In genomic region chr11:40302669-40303068, GRCh38 we compare ENCODE assay signal across 28 cellular contexts.
DNase-seq lines count a peak whose midpoint lies in the region; ATAC-seq and TF ChIP-seq lines count a peak whose summit lies in the region.
"Had no signal": no experiment of that assay in that cellular context is flagged by ENCODE, and none has a peak within 500 bp of the region (broad histone marks: within the 10 kb centered on the region; RNA-seq: fewer than 3 reads in every experiment).

No MANE protein-coding gene starts in this region.

- peaks cover 5% of the 10 kb centered on the region for H3K27me3 Mint-ChIP-seq in chondrocyte (ENCODE audit: low read depth)
- H3K27me3 Mint-ChIP-seq: activated CD4-positive, alpha-beta memory T cell treated with anti-CD3 and anti-CD28 coated beads for 36 hours; activated T-helper 17 cell treated with anti-CD3 and anti-CD28 coated beads, Interleukin-2, amount 50 U/mL, for 72 hours; naive thymus-derived CD4-positive, alpha-beta T cell; stimulated activated memory B cell treated with anti-CD40 and anti-IgM and Interleukin-4, amounts not matched to agents 10 μg/mL and 1 μg/mL and 100 μg/mL, for 72 hours; T-helper 17 cell had no signal

- WGBS in smooth muscle cell (ENCODE audit: low lambda C conversion rate) = 87% methylated on average over 4 of the region's 4 CpGs
- 48 to 50% methylated on average over 4 of the region's 4 CpGs for WGBS in tibial nerve, 2 donors
- WGBS in gastroesophageal sphincter (ENCODE audit: low coverage in 1 of 2), 2 donors = 49 to 60% methylated on average over 3 to 4 of the region's 4 CpGs

- DNase-seq in SK-N-MC (ENCODE audit: low read depth, low spot score) (no peak), chondrocyte (ENCODE audit: low spot score) (no peak), hepatic stellate cell (ENCODE audit: low spot score) (peak; percentile 17), smooth muscle cell (lab: John Stamatoyannopoulos, UW; ENCODE audit: unreplicated experiment) (no peak), tibial nerve (ENCODE audit: low spot score in 2 of 2) (no peak), caudate nucleus (lab: John Stamatoyannopoulos, UW) (no peak)
- DNase-seq: activated CD4-positive, alpha-beta memory T cell treated with anti-CD3 and anti-CD28 coated beads for 36 hours; activated CD4-positive, CD25-positive, alpha-beta regulatory T cell treated with anti-CD3 and anti-CD28 coated beads, Interleukin-2, amount 50 U/mL, for 72 hours; activated CD8-positive, alpha-beta memory T cell treated with anti-CD3 and anti-CD28 coated beads, Interleukin-2, amount 50 U/mL, for 48 hours; activated naive CD4-positive, alpha-beta T cell treated with anti-CD3 and anti-CD28 coated beads, Interleukin-2, amount 50 U/mL, for 16 hours; C1 segment of cervical spinal cord; Caco-2; effector CD8-positive, alpha-beta T cell; HCEC 1CT; naive thymus-derived CD4-positive, alpha-beta T cell; NCI-H1417 treated with DMSO at 0.1 percent for 48 hours; NCI-H2081 treated with DMSO at 0.1 percent for 48 hours; NCI-H446; right cardiac atrium; stimulated activated CD4-positive, alpha-beta T cell treated with anti-CD3 and anti-CD28 coated beads, Interleukin-4, amount 100 ng/mL, for 4 hours; T-helper 17 cell; upper lobe of right lung had no signal

- TF ChIP-seq EP300 in tibial nerve (IDR thresholded peaks at IDR 0.05) (no peak), gastroesophageal sphincter (IDR thresholded peaks at IDR 0.05) (no peak)

- H2AFZ ChIP-seq in smooth muscle cell (ENCODE audit: low read depth) = no peak overlapping the region

- H4K20me1 ChIP-seq in smooth muscle cell (ENCODE audit: low read depth) = no peaks in the 10 kb centered on the region

- no peaks in the 10 kb centered on the region for H3K79me2 ChIP-seq in smooth muscle cell (ENCODE audit: low read depth)

- H3K4me2 ChIP-seq in smooth muscle cell = peak overlapping the region; percentile 11

- peaks cover 36% of the 10 kb centered on the region for H3K4me1 Mint-ChIP-seq in chondrocyte (ENCODE audit: low read depth)
- H3K4me1 Mint-ChIP-seq: activated T-helper 17 cell treated with anti-CD3 and anti-CD28 coated beads, Interleukin-2, amount 50 U/mL, for 72 hours; naive thymus-derived CD4-positive, alpha-beta T cell; stimulated activated memory B cell treated with anti-CD40 and anti-IgM and Interleukin-4, amounts not matched to agents 10 μg/mL and 1 μg/mL and 100 μg/mL, for 72 hours; T-helper 17 cell had no signal

- H3K4me1 ChIP-seq in smooth muscle cell (ENCODE audit: low read depth) (no peaks in the 10 kb centered on the region), tibial nerve (no peaks in the 10 kb centered on the region), gastroesophageal sphincter (no peaks in the 10 kb centered on the region)
- H3K4me1 ChIP-seq: ascending aorta, Caco-2, upper lobe of right lung had no signal

- H3K9me3 ChIP-seq in SK-N-MC (ENCODE audit: low read depth, low read length) (no peaks in the 10 kb centered on the region), smooth muscle cell (replicated peaks; ENCODE audit: low read depth) (no peaks in the 10 kb centered on the region), tibial nerve (no peaks in the 10 kb centered on the region), gastroesophageal sphincter (no peaks in the 10 kb centered on the region)
- H3K9me3 ChIP-seq: ascending aorta, Caco-2, upper lobe of right lung had no signal

- H3K9ac ChIP-seq in SK-N-MC (ENCODE audit: insufficient read length) = no peak overlapping the region
- H3K9ac ChIP-seq in smooth muscle cell (ENCODE audit: low read depth) = no peak overlapping the region

- no peak for TF ChIP-seq POLR2A in tibial nerve (IDR thresholded peaks at IDR 0.05)
- TF ChIP-seq POLR2A in gastroesophageal sphincter (IDR thresholded peaks at IDR 0.05) = no peak

- peak overlapping the region; percentile 37 for H3K4me3 Mint-ChIP-seq in chondrocyte (ENCODE audit: unreplicated experiment)
- H3K4me3 Mint-ChIP-seq: activated CD4-positive, alpha-beta memory T cell treated with anti-CD3 and anti-CD28 coated beads for 36 hours; activated T-helper 17 cell treated with anti-CD3 and anti-CD28 coated beads, Interleukin-2, amount 50 U/mL, for 72 hours; mesothelial cell of epicardium; naive thymus-derived CD4-positive, alpha-beta T cell; stimulated activated memory B cell treated with anti-CD40 and anti-IgM and Interleukin-4, amounts not matched to agents 10 μg/mL and 1 μg/mL and 100 μg/mL, for 72 hours; T-helper 17 cell had no signal

- TF ChIP-seq CTCF in chondrocyte (IDR thresholded peaks at IDR 0.05) (no peak), smooth muscle cell (IDR thresholded peaks at IDR 0.05; ENCODE audit: borderline replicate concordance, insufficient read depth, poor library complexity, severe bottlenecking) (no peak), tibial nerve (IDR thresholded peaks at IDR 0.05) (no peak), gastroesophageal sphincter (IDR thresholded peaks at IDR 0.05) (no peak)

- H3K36me3 Mint-ChIP-seq in chondrocyte (ENCODE audit: low read depth) = no peaks in the 10 kb centered on the region
- H3K36me3 Mint-ChIP-seq: activated CD4-positive, alpha-beta memory T cell treated with anti-CD3 and anti-CD28 coated beads for 36 hours; mesothelial cell of epicardium; naive thymus-derived CD4-positive, alpha-beta T cell; stimulated activated memory B cell treated with anti-CD40 and anti-IgM and Interleukin-4, amounts not matched to agents 10 μg/mL and 1 μg/mL and 100 μg/mL, for 72 hours had no signal

- no peak overlapping the region for H3K4me3 ChIP-seq in SK-N-MC
- H3K4me3 ChIP-seq in smooth muscle cell = no peak overlapping the region
- H3K4me3 ChIP-seq in tibial nerve = no peak overlapping the region
- H3K4me3 ChIP-seq in gastroesophageal sphincter = no peak overlapping the region
- H3K4me3 ChIP-seq: ascending aorta, K562, upper lobe of right lung had no signal

- H3K27ac ChIP-seq in SK-N-MC (peak overlapping the region; percentile 20; the same call in 1 of the 2 replicates), smooth muscle cell (ENCODE audit: low read depth) (no peak overlapping the region), tibial nerve (no peak overlapping the region), gastroesophageal sphincter (no peak overlapping the region), caudate nucleus (ENCODE audit: low read depth, low read length) (no peak overlapping the region)
- H3K27ac ChIP-seq: ascending aorta, upper lobe of right lung had no signal

- H3K27me3 ChIP-seq in smooth muscle cell (ENCODE audit: low read depth) = no peaks in the 10 kb centered on the region
- H3K27me3 ChIP-seq in tibial nerve = no peaks in the 10 kb centered on the region
- H3K27me3 ChIP-seq in gastroesophageal sphincter = peaks cover 11% of the 10 kb centered on the region
- H3K27me3 ChIP-seq: ascending aorta, upper lobe of right lung had no signal

- H3K9me3 Mint-ChIP-seq in chondrocyte (ENCODE audit: low read depth) = no peaks in the 10 kb centered on the region

- H3K36me3 ChIP-seq in SK-N-MC (ENCODE audit: insufficient read depth, low read length) (no peaks in the 10 kb centered on the region), smooth muscle cell (ENCODE audit: low read depth) (no peaks in the 10 kb centered on the region), tibial nerve (no peaks in the 10 kb centered on the region), gastroesophageal sphincter (no peaks in the 10 kb centered on the region)
- H3K36me3 ChIP-seq: ascending aorta, upper lobe of right lung had no signal

- H3F3A ChIP-seq in smooth muscle cell (ENCODE audit: low read depth) = no peaks in the 10 kb centered on the region

- ATAC-seq in gastroesophageal sphincter = no peak
- ATAC-seq: activated T-helper 17 cell treated with anti-CD3 and anti-CD28 coated beads, Interleukin-2, amount 50 U/mL, for 72 hours; K562; naive thymus-derived CD4-positive, alpha-beta T cell; right cardiac atrium; stimulated activated memory B cell treated with anti-CD40 and anti-IgM and Interleukin-4, amounts not matched to agents 10 μg/mL and 1 μg/mL and 100 μg/mL, for 72 hours; T-helper 17 cell; upper lobe of right lung had no signal

- H3K27ac Mint-ChIP-seq in chondrocyte (ENCODE audit: unreplicated experiment) = peak overlapping the region; percentile 76
- H3K27ac Mint-ChIP-seq: activated CD4-positive, alpha-beta memory T cell treated with anti-CD3 and anti-CD28 coated beads for 36 hours; activated T-helper 17 cell treated with anti-CD3 and anti-CD28 coated beads, Interleukin-2, amount 50 U/mL, for 72 hours; mesothelial cell of epicardium; naive thymus-derived CD4-positive, alpha-beta T cell; stimulated activated memory B cell treated with anti-CD40 and anti-IgM and Interleukin-4, amounts not matched to agents 10 μg/mL and 1 μg/mL and 100 μg/mL, for 72 hours; T-helper 17 cell had no signal
